ENCODE assay signal across 1 cellular context in the genomic region with DNA sequence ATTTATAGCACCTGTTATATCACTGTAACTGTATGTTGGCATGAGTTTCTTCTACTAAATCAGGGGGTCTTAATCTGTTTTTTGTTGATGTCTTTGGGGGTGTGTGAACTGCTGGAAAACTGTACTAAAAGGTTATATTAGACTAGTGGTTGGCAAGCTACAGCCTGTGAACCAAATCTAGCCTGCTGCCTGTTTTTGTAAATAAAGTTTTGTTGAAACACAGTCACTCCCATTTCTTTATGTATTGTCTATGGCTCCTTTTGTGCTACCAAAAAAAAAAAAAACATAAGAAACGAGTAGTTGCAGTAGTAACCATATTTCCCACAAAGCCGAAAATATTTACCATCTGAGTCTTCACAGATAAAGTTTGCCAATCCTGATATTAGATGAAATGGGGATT.
TF ChIP-seq lines count a peak whose summit lies in the region.

No MANE protein-coding gene starts in this region.

TF ChIP-seq in IMR-90, 13 proteins besides CTCF, POLR2A, EP300 and RAD21:
- TF ChIP-seq, protein P1, sequence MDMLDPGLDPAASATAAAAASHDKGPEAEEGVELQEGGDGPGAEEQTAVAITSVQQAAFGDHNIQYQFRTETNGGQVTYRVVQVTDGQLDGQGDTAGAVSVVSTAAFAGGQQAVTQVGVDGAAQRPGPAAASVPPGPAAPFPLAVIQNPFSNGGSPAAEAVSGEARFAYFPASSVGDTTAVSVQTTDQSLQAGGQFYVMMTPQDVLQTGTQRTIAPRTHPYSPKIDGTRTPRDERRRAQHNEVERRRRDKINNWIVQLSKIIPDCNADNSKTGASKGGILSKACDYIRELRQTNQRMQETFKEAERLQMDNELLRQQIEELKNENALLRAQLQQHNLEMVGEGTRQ (IDR thresholded peaks at IDR 0.05; ENCODE audit: low read depth, low read length) = no peak
- TF ChIP-seq MAZ (IDR thresholded peaks at IDR 0.05; ENCODE audit: borderline replicate concordance, low read depth, low read length) (no peak), SMC3 (IDR thresholded peaks at IDR 0.05; ENCODE audit: low read depth, low read length) (no peak)
